In the genomic region with DNA sequence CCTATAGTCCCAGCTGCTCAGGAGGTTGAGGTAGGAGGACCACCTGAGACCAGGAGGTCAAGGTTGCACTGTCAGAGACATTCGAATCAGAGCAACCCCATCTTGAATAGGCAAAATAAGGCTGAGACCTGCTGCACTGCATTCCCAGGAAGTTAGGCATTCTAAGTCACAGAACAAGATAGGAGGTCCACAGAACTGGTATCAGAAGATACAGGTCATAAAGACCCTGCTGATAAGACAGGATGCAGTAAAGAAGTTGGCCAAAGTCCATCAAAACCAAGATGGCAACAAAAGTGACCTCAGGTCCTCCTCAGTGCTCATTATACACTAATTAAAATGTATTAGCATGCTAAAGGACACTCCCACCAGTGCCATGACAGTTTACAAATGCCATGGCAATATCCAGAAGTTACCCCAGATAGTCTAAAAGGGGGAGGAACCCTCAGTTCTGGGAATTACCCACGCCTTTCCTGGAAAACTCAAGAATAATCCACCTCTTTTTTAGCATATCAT, we compare ENCODE assay signal across 1 cellular context.
TF ChIP-seq lines count a peak whose summit lies in the region.

No MANE protein-coding gene starts in this region.

TF ChIP-seq in K562, 482 proteins besides CTCF, POLR2A, EP300 and RAD21 (continued from another document and continues in another):
- TF ChIP-seq, protein P1, sequence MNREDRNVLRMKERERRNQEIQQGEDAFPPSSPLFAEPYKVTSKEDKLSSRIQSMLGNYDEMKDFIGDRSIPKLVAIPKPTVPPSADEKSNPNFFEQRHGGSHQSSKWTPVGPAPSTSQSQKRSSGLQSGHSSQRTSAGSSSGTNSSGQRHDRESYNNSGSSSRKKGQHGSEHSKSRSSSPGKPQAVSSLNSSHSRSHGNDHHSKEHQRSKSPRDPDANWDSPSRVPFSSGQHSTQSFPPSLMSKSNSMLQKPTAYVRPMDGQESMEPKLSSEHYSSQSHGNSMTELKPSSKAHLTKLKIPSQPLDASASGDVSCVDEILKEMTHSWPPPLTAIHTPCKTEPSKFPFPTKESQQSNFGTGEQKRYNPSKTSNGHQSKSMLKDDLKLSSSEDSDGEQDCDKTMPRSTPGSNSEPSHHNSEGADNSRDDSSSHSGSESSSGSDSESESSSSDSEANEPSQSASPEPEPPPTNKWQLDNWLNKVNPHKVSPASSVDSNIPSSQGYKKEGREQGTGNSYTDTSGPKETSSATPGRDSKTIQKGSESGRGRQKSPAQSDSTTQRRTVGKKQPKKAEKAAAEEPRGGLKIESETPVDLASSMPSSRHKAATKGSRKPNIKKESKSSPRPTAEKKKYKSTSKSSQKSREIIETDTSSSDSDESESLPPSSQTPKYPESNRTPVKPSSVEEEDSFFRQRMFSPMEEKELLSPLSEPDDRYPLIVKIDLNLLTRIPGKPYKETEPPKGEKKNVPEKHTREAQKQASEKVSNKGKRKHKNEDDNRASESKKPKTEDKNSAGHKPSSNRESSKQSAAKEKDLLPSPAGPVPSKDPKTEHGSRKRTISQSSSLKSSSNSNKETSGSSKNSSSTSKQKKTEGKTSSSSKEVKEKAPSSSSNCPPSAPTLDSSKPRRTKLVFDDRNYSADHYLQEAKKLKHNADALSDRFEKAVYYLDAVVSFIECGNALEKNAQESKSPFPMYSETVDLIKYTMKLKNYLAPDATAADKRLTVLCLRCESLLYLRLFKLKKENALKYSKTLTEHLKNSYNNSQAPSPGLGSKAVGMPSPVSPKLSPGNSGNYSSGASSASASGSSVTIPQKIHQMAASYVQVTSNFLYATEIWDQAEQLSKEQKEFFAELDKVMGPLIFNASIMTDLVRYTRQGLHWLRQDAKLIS (CRISPR knock-in tag; IDR thresholded peaks at IDR 0.05): 0 out of 2 replicates have a peak, but pooled peaks have one; percentile 28
- no peak for TF ChIP-seq NCOA6 (IDR thresholded peaks at IDR 0.05)
- TF ChIP-seq FOXJ2 (tag; IDR thresholded peaks at IDR 0.05): no peak
- no peak for TF ChIP-seq ZSCAN29 (IDR thresholded peaks at IDR 0.05)
- no peak for TF ChIP-seq ZNF551 (CRISPR knock-in tag; IDR thresholded peaks at IDR 0.05)
- TF ChIP-seq, protein P2, sequence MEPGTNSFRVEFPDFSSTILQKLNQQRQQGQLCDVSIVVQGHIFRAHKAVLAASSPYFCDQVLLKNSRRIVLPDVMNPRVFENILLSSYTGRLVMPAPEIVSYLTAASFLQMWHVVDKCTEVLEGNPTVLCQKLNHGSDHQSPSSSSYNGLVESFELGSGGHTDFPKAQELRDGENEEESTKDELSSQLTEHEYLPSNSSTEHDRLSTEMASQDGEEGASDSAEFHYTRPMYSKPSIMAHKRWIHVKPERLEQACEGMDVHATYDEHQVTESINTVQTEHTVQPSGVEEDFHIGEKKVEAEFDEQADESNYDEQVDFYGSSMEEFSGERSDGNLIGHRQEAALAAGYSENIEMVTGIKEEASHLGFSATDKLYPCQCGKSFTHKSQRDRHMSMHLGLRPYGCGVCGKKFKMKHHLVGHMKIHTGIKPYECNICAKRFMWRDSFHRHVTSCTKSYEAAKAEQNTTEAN (CRISPR knock-in tag; IDR thresholded peaks at IDR 0.05): no peak
- TF ChIP-seq SMAD4 (CRISPR knock-in tag; conservative IDR thresholded peaks at IDR 0.05): 0 out of 2 replicates have a peak, but pooled peaks have one; percentile 37
- no peak for TF ChIP-seq FOXA3 (CRISPR knock-in tag; conservative IDR thresholded peaks at IDR 0.05 in 1 of 2, IDR thresholded peaks at IDR 0.05 in 1 of 2)
- TF ChIP-seq, protein P3, sequence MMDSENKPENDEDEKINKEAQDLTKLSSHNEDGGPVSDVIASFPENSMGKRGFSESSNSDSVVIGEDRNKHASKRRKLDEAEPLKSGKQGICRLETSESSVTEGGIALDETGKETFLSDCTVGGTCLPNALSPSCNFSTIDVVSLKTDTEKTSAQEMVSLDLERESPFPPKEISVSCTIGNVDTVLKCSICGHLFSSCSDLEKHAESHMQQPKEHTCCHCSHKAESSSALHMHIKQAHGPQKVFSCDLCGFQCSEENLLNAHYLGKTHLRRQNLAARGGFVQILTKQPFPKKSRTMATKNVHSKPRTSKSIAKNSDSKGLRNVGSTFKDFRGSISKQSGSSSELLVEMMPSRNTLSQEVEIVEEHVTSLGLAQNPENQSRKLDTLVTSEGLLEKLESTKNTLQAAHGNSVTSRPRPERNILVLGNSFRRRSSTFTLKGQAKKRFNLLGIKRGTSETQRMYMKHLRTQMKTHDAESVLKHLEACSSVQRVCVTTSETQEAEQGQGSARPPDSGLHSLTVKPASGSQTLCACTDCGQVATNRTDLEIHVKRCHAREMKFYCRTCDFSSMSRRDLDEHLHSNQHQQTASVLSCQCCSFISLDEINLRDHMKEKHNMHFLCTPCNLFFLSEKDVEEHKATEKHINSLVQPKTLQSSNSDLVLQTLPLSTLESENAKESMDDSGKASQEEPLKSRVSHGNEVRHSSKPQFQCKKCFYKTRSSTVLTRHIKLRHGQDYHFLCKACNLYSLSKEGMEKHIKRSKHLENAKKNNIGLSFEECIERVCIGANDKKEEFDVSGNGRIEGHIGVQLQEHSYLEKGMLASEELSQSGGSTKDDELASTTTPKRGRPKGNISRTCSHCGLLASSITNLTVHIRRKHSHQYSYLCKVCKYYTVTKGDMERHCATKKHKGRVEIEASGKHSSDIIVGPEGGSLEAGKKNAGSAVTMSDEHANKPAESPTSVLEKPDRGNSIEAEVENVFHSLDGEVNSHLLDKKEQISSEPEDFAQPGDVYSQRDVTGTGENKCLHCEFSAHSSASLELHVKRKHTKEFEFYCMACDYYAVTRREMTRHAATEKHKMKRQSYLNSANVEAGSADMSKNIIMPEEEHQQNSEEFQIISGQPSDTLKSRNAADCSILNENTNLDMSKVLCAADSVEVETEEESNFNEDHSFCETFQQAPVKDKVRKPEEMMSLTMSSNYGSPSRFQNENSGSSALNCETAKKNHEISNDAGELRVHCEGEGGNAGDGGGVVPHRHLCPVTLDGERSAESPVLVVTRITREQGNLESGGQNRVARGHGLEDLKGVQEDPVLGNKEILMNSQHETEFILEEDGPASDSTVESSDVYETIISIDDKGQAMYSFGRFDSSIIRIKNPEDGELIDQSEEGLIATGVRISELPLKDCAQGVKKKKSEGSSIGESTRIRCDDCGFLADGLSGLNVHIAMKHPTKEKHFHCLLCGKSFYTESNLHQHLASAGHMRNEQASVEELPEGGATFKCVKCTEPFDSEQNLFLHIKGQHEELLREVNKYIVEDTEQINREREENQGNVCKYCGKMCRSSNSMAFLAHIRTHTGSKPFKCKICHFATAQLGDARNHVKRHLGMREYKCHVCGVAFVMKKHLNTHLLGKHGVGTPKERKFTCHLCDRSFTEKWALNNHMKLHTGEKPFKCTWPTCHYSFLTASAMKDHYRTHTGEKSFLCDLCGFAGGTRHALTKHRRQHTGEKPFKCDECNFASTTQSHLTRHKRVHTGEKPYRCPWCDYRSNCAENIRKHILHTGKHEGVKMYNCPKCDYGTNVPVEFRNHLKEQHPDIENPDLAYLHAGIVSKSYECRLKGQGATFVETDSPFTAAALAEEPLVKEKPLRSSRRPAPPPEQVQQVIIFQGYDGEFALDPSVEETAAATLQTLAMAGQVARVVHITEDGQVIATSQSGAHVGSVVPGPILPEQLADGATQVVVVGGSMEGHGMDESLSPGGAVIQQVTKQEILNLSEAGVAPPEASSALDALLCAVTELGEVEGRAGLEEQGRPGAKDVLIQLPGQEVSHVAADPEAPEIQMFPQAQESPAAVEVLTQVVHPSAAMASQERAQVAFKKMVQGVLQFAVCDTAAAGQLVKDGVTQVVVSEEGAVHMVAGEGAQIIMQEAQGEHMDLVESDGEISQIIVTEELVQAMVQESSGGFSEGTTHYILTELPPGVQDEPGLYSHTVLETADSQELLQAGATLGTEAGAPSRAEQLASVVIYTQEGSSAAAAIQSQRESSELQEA (IDR thresholded peaks at IDR 0.05; ENCODE audit: low read depth): no peak
- no peak for TF ChIP-seq C11orf30 (IDR thresholded peaks at IDR 0.05; ENCODE audit: low read depth)
- TF ChIP-seq FUS (optimal IDR thresholded peaks at IDR 0.05; ENCODE audit: low read depth, low read length): no peak
- TF ChIP-seq, protein P4, sequence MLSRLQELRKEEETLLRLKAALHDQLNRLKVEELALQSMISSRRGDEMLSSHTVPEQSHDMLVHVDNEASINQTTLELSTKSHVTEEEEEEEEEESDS (CRISPR knock-in tag; IDR thresholded peaks at IDR 0.05): no peak
- 0 out of 2 replicates have a peak, but pooled peaks have one; percentile 25 for TF ChIP-seq TCFL5 (CRISPR knock-in tag; conservative IDR thresholded peaks at IDR 0.05)
- TF ChIP-seq YBX1 (IDR thresholded peaks at IDR 0.05): no peak
- no peak for TF ChIP-seq BRD9 (IDR thresholded peaks at IDR 0.05; ENCODE audit: low read depth, partially characterized antibody)
- TF ChIP-seq, protein P5, sequence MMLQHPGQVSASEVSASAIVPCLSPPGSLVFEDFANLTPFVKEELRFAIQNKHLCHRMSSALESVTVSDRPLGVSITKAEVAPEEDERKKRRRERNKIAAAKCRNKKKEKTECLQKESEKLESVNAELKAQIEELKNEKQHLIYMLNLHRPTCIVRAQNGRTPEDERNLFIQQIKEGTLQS (IDR thresholded peaks at IDR 0.05): no peak
- TF ChIP-seq, protein P5 (CRISPR knock-in tag; conservative IDR thresholded peaks at IDR 0.05): no peak
- TF ChIP-seq, protein P6, sequence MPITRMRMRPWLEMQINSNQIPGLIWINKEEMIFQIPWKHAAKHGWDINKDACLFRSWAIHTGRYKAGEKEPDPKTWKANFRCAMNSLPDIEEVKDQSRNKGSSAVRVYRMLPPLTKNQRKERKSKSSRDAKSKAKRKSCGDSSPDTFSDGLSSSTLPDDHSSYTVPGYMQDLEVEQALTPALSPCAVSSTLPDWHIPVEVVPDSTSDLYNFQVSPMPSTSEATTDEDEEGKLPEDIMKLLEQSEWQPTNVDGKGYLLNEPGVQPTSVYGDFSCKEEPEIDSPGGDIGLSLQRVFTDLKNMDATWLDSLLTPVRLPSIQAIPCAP (CRISPR knock-in tag; IDR thresholded peaks at IDR 0.05; ENCODE audit: borderline replicate concordance): no peak
- TF ChIP-seq HNRNPL (IDR thresholded peaks at IDR 0.05; ENCODE audit: low read depth, low read length): no peak
- TF ChIP-seq KAT7 (CRISPR knock-in tag; IDR thresholded peaks at IDR 0.05; ENCODE audit: borderline replicate concordance): no peak
- no peak for TF ChIP-seq ZNF224 (CRISPR knock-in tag; IDR thresholded peaks at IDR 0.05)
- TF ChIP-seq ZNF165 (CRISPR knock-in tag; IDR thresholded peaks at IDR 0.05; ENCODE audit: borderline replicate concordance): no peak
- no peak for TF ChIP-seq DDX20 (tag; IDR thresholded peaks at IDR 0.05; ENCODE audit: low read depth)
- TF ChIP-seq HNRNPLL (IDR thresholded peaks at IDR 0.05; ENCODE audit: low read depth, low read length, poor library complexity, severe bottlenecking): no peak
- 0 out of 2 replicates have a peak, but pooled peaks have one; percentile 41 for TF ChIP-seq BMI1 (IDR thresholded peaks at IDR 0.05; ENCODE audit: low read length)
- TF ChIP-seq ASH1L (IDR thresholded peaks at IDR 0.05; ENCODE audit: borderline replicate concordance, low read depth, partially characterized antibody): no peak
- TF ChIP-seq, protein P7, sequence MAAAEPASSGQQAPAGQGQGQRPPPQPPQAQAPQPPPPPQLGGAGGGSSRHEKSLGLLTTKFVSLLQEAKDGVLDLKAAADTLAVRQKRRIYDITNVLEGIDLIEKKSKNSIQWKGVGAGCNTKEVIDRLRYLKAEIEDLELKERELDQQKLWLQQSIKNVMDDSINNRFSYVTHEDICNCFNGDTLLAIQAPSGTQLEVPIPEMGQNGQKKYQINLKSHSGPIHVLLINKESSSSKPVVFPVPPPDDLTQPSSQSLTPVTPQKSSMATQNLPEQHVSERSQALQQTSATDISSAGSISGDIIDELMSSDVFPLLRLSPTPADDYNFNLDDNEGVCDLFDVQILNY (CRISPR knock-in tag; IDR thresholded peaks at IDR 0.05): no peak
- no peak for TF ChIP-seq CSDE1 (IDR thresholded peaks at IDR 0.05)
- no peak for TF ChIP-seq SP1 (CRISPR knock-in tag; IDR thresholded peaks at IDR 0.05)
- TF ChIP-seq, protein P8, sequence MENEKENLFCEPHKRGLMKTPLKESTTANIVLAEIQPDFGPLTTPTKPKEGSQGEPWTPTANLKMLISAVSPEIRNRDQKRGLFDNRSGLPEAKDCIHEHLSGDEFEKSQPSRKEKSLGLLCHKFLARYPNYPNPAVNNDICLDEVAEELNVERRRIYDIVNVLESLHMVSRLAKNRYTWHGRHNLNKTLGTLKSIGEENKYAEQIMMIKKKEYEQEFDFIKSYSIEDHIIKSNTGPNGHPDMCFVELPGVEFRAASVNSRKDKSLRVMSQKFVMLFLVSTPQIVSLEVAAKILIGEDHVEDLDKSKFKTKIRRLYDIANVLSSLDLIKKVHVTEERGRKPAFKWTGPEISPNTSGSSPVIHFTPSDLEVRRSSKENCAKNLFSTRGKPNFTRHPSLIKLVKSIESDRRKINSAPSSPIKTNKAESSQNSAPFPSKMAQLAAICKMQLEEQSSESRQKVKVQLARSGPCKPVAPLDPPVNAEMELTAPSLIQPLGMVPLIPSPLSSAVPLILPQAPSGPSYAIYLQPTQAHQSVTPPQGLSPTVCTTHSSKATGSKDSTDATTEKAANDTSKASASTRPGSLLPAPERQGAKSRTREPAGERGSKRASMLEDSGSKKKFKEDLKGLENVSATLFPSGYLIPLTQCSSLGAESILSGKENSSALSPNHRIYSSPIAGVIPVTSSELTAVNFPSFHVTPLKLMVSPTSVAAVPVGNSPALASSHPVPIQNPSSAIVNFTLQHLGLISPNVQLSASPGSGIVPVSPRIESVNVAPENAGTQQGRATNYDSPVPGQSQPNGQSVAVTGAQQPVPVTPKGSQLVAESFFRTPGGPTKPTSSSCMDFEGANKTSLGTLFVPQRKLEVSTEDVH (IDR thresholded peaks at IDR 0.05; ENCODE audit: low read depth, partially characterized antibody): no peak
- TF ChIP-seq TRIM24 (IDR thresholded peaks at IDR 0.05): no peak
- no peak for TF ChIP-seq ILF3 (IDR thresholded peaks at IDR 0.05; ENCODE audit: borderline replicate concordance)
- TF ChIP-seq MYC (IDR thresholded peaks at IDR 0.05; ENCODE audit: low read depth, low read length): no peak
- TF ChIP-seq MYC (CRISPR knock-in tag; IDR thresholded peaks at IDR 0.05; ENCODE audit: borderline replicate concordance, low read depth): no peak
- TF ChIP-seq, protein P9, sequence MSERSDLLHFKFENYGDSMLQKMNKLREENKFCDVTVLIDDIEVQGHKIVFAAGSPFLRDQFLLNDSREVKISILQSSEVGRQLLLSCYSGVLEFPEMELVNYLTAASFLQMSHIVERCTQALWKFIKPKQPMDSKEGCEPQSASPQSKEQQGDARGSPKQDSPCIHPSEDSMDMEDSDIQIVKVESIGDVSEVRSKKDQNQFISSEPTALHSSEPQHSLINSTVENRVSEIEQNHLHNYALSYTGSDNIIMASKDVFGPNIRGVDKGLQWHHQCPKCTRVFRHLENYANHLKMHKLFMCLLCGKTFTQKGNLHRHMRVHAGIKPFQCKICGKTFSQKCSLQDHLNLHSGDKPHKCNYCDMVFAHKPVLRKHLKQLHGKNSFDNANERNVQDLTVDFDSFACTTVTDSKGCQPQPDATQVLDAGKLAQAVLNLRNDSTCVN (CRISPR knock-in tag; IDR thresholded peaks at IDR 0.05): no peak
- TF ChIP-seq, protein P10, sequence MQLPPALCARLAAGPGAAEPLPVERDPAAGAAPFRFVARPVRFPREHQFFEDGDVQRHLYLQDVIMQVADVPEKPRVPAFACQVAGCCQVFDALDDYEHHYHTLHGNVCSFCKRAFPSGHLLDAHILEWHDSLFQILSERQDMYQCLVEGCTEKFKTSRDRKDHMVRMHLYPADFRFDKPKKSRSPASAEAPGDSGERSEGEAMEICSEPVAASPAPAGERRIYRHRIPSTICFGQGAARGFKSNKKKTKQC (CRISPR knock-in tag; IDR thresholded peaks at IDR 0.05): no peak
- TF ChIP-seq ATF1 (CRISPR knock-in tag; IDR thresholded peaks at IDR 0.05): no peak
- TF ChIP-seq ATF1 (tag; IDR thresholded peaks at IDR 0.05): 0 out of 2 replicates have a peak, but pooled peaks have one; percentile 17
- no peak for TF ChIP-seq NFE2 (IDR thresholded peaks at IDR 0.05; ENCODE audit: low read depth)
- no peak for TF ChIP-seq FOXA1 (IDR thresholded peaks at IDR 0.05; ENCODE audit: borderline replicate concordance)
